Comparison of ENCODE assay signal across 9 cellular contexts in genomic region chr19:56837492-56837891, GRCh38. TPM values are rescaled to one million over a fixed set of nuclear protein-coding genes. Genes with fewer than 3 reads are reported as not detected.
DNase-seq lines count a peak whose midpoint lies in the region; ATAC-seq and TF ChIP-seq lines count a peak whose summit lies in the region.
"Had no signal": no experiment of that assay in that cellular context is flagged by ENCODE, and none has a peak within 500 bp of the region (broad histone marks: within the 10 kb centered on the region; RNA-seq: fewer than 3 reads in every experiment).

No MANE protein-coding gene starts in this region.

- H3K27ac ChIP-seq in left ventricle myocardium inferior (replicated peaks), result peak overlapping the region; percentile 94

- no peak overlapping the region for H3K4me3 Mint-ChIP-seq in activated CD8-positive, alpha-beta T cell treated with anti-CD3 and anti-CD28 coated beads, Interleukin-2, amount 10 ng/mL, durations not matched to agents 7 days and 5 days
- H3K4me3 Mint-ChIP-seq in activated CD4-positive, alpha-beta memory T cell treated with anti-CD3 and anti-CD28 coated beads for 36 hours, result no peak overlapping the region

- no peaks in the 10 kb centered on the region for H3K9me3 ChIP-seq in left ventricle myocardium inferior (replicated peaks)

- DNase-seq in activated CD8-positive, alpha-beta T cell treated with anti-CD3 and anti-CD28 coated beads, Interleukin-2, amount 10 ng/mL, durations not matched to agents 7 days and 5 days, result no peak
- DNase-seq in left ventricle myocardium inferior (peak; percentile 75), retina (peak; percentile 93), glomerular visceral epithelial cell (ENCODE audit: extremely low spot score) (no peak)
- DNase-seq in activated CD4-positive, alpha-beta memory T cell treated with anti-CD3 and anti-CD28 coated beads for 36 hours, result no peak
- DNase-seq in activated CD8-positive, alpha-beta memory T cell treated with anti-CD3 and anti-CD28 coated beads for 24 hours, result no peak
- DNase-seq: stimulated activated CD4-positive, alpha-beta T cell treated with anti-CD3 and anti-CD28 coated beads, Interleukin-4, amount 100 ng/mL, for 4 hours had no signal

- intact Hi-C loops in left ventricle myocardium inferior (cut with micrococcal nuclease), result no loop called here
- intact Hi-C loops in activated CD4-positive, alpha-beta memory T cell treated with anti-CD3 and anti-CD28 coated beads for 36 hours (cut with micrococcal nuclease), result no loop called here

- no peaks in the 10 kb centered on the region for H3K4me1 Mint-ChIP-seq in activated CD8-positive, alpha-beta T cell treated with anti-CD3 and anti-CD28 coated beads, Interleukin-2, amount 10 ng/mL, durations not matched to agents 7 days and 5 days (ENCODE audit: low read depth)
- no peaks in the 10 kb centered on the region for H3K4me1 Mint-ChIP-seq in activated CD4-positive, alpha-beta memory T cell treated with anti-CD3 and anti-CD28 coated beads for 36 hours (ENCODE audit: low read depth)

- H3K36me3 Mint-ChIP-seq in activated CD8-positive, alpha-beta T cell treated with anti-CD3 and anti-CD28 coated beads, Interleukin-2, amount 10 ng/mL, durations not matched to agents 7 days and 5 days (ENCODE audit: low read depth), result peaks cover 19% of the 10 kb centered on the region
- H3K36me3 Mint-ChIP-seq in activated CD4-positive, alpha-beta memory T cell treated with anti-CD3 and anti-CD28 coated beads for 36 hours, result peaks cover 27% of the 10 kb centered on the region

- TF ChIP-seq CTCF in GM12873 (IDR thresholded peaks at IDR 0.05; ENCODE audit: insufficient read depth, low read depth, low read length, missing control alignments) (peak; percentile 24), left ventricle myocardium inferior (IDR thresholded peaks at IDR 0.05; ENCODE audit: borderline replicate concordance) (peak; percentile 66)

- H3K9me3 Mint-ChIP-seq in activated CD8-positive, alpha-beta T cell treated with anti-CD3 and anti-CD28 coated beads, Interleukin-2, amount 10 ng/mL, durations not matched to agents 7 days and 5 days (ENCODE audit: insufficient read depth), result peaks cover 40% of the 10 kb centered on the region
- peaks cover 64% of the 10 kb centered on the region for H3K9me3 Mint-ChIP-seq in activated CD4-positive, alpha-beta memory T cell treated with anti-CD3 and anti-CD28 coated beads for 36 hours

- peak overlapping the region; percentile 24 for H3K27ac Mint-ChIP-seq in activated CD8-positive, alpha-beta T cell treated with anti-CD3 and anti-CD28 coated beads, Interleukin-2, amount 10 ng/mL, durations not matched to agents 7 days and 5 days
- H3K27ac Mint-ChIP-seq in activated CD4-positive, alpha-beta memory T cell treated with anti-CD3 and anti-CD28 coated beads for 36 hours, result no peak overlapping the region

- peak overlapping the region; percentile 71 for H3K4me3 ChIP-seq in left ventricle myocardium inferior

- ATAC-seq in activated CD8-positive, alpha-beta T cell treated with anti-CD3 and anti-CD28 coated beads, Interleukin-2, amount 10 ng/mL, durations not matched to agents 7 days and 5 days, result no peak
- no peak for ATAC-seq in HG03354 (IDR thresholded peaks at IDR 0.05; ENCODE audit: poor library complexity, severe bottlenecking, unreplicated experiment)

- H3K27me3 Mint-ChIP-seq in activated CD8-positive, alpha-beta T cell treated with anti-CD3 and anti-CD28 coated beads, Interleukin-2, amount 10 ng/mL, durations not matched to agents 7 days and 5 days (ENCODE audit: low read depth), result peaks cover 3% of the 10 kb centered on the region
- peaks cover 7% of the 10 kb centered on the region for H3K27me3 Mint-ChIP-seq in activated CD4-positive, alpha-beta memory T cell treated with anti-CD3 and anti-CD28 coated beads for 36 hours

- H3K36me3 ChIP-seq in left ventricle myocardium inferior, result no peaks in the 10 kb centered on the region

- POLR2A ChIA-PET in activated CD8-positive, alpha-beta T cell treated with anti-CD3 and anti-CD28 coated beads, Interleukin-2, amount 10 ng/mL, durations not matched to agents 7 days and 5 days (lab: Charles Lee), result no interaction called here
- POLR2A ChIA-PET in activated CD4-positive, alpha-beta memory T cell treated with anti-CD3 and anti-CD28 coated beads for 36 hours (lab: Charles Lee), result no interaction called here

- H3K4me1 ChIP-seq in left ventricle myocardium inferior, result peaks cover 8% of the 10 kb centered on the region

- H3K27me3 ChIP-seq in left ventricle myocardium inferior (ENCODE audit: low read depth), result no peaks in the 10 kb centered on the region

- CTCF ChIA-PET in activated CD8-positive, alpha-beta T cell treated with anti-CD3 and anti-CD28 coated beads, Interleukin-2, amount 10 ng/mL, durations not matched to agents 7 days and 5 days (lab: Charles Lee), result no interaction called here
- CTCF ChIA-PET in activated CD4-positive, alpha-beta memory T cell treated with anti-CD3 and anti-CD28 coated beads for 36 hours (lab: Charles Lee), result no interaction called here

RNA-seq across cellular contexts. Expression of gene PEG3, which starts 3.0 kb away (rescaled TPM):
- under 1 TPM in 1 of 2 experiments, not detected in 1; 0.05 TPM for total RNA-seq in activated CD8-positive, alpha-beta T cell treated with anti-CD3 and anti-CD28 coated beads, Interleukin-2, amount 10 ng/mL, durations not matched to agents 7 days and 5 days
- total RNA-seq in left ventricle myocardium inferior, result 10.0 TPM
- not detected for total RNA-seq in activated CD4-positive, alpha-beta memory T cell treated with anti-CD3 and anti-CD28 coated beads for 36 hours

RNA-seq across cellular contexts. Expression of gene ZIM2, which starts 3.0 kb away (rescaled TPM):
- not detected for total RNA-seq in activated CD8-positive, alpha-beta T cell treated with anti-CD3 and anti-CD28 coated beads, Interleukin-2, amount 10 ng/mL, durations not matched to agents 7 days and 5 days
- total RNA-seq in left ventricle myocardium inferior, result 0.19 TPM
- not detected for total RNA-seq in activated CD4-positive, alpha-beta memory T cell treated with anti-CD3 and anti-CD28 coated beads for 36 hours

Comparison
In these comparisons a context has a peak if more than half of its experiments do, and no peak if none do; other contexts are left out.
1. DNase-seq: peak in left ventricle myocardium inferior (single experiment) and retina (single experiment); none in activated CD8-positive, alpha-beta T cell treated with anti-CD3 and anti-CD28 coated beads, Interleukin-2, amount 10 ng/mL, durations not matched to agents 7 days and 5 days (single experiment), activated CD4-positive, alpha-beta memory T cell treated with anti-CD3 and anti-CD28 coated beads for 36 hours (single experiment), glomerular visceral epithelial cell (single experiment) and activated CD8-positive, alpha-beta memory T cell treated with anti-CD3 and anti-CD28 coated beads for 24 hours (single experiment).
2. RNA of gene PEG3, which starts 3.0 kb away (total RNA-seq): 10.0 TPM in left ventricle myocardium inferior (single experiment); 0.05 TPM in activated CD8-positive, alpha-beta T cell treated with anti-CD3 and anti-CD28 coated beads, Interleukin-2, amount 10 ng/mL, durations not matched to agents 7 days and 5 days and not detected in activated CD4-positive, alpha-beta memory T cell treated with anti-CD3 and anti-CD28 coated beads for 36 hours; every median in the first group is over 10 times any median in the second.